In the genomic region with DNA sequence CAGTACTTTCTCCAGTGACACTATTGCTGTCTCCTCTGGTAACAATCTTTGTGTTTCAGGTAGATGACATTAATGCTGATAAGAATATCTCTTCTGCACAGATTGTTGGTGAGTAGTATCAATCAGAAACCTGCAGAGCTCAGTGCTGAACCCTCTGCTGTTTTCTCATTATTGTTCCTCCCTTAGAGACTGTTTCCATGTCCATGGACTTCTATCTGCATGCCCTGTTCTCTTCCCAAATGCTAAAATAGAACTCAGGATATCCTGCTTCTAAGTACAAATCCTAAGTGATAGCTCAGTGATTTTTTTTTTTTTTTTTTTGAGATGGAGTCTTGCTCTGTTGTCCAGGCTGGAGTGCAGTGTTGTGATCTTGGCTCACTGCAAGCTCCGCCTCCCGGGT, we compare ENCODE assay signal across 20 cellular contexts. TPM values are rescaled to one million over a fixed set of nuclear protein-coding genes. Genes with fewer than 3 reads are reported as not detected.
DNase-seq lines count a peak whose midpoint lies in the region; FAIRE-seq and TF ChIP-seq lines count a peak whose summit lies in the region.
"Had no signal": no experiment of that assay in that cellular context is flagged by ENCODE, and none has a peak within 500 bp of the region (broad histone marks: within the 10 kb centered on the region; RNA-seq: fewer than 3 reads in every experiment).

No MANE protein-coding gene starts in this region.

- H3K4me3 ChIP-seq in left ventricle myocardium inferior (no peak overlapping the region), kidney (ENCODE audit: low read length in 2 of 2) (no peak overlapping the region)
- H3K4me3 ChIP-seq: GM23248 had no signal

- H3K9me3 ChIP-seq in left ventricle myocardium inferior (replicated peaks), result no peaks in the 10 kb centered on the region
- no peaks in the 10 kb centered on the region for H3K9me3 ChIP-seq in kidney (ENCODE audit: control insufficient read depth in 1 of 2, low read length in 2 of 2)
- H3K9me3 ChIP-seq: BE2C had no signal

- H3K4me1 ChIP-seq in left ventricle myocardium inferior, result peaks cover 86% of the 10 kb centered on the region
- H3K4me1 ChIP-seq in kidney (ENCODE audit: control insufficient read depth in 1 of 2, insufficient read depth in 1 of 2, low read depth in 1 of 2, low read length in 2 of 2), result peaks cover 4 to 7% of the 10 kb centered on the region in 2 donors

- no peaks in the 10 kb centered on the region for H3K27me3 ChIP-seq in left ventricle myocardium inferior (ENCODE audit: low read depth)
- H3K27me3 ChIP-seq: BE2C had no signal

- FAIRE-seq in H54 (lab: Jason Lieb, UNC), result no peak
- FAIRE-seq in kidney (lab: Jason Lieb, UNC), result no peak
- FAIRE-seq: A204.1, D721Med, GM12892, GM18507 had no signal

- no peak overlapping the region for H3K9ac ChIP-seq in kidney (ENCODE audit: low read length in 2 of 2)
- H3K9ac ChIP-seq: GM23248 had no signal

- H3K27me3 Mint-ChIP-seq in mesothelial cell of epicardium (ENCODE audit: low read depth), result no peaks in the 10 kb centered on the region
- H3K27me3 Mint-ChIP-seq: CD4-positive, CD25-positive, alpha-beta regulatory T cell; CD8-positive, alpha-beta memory T cell had no signal

- CTCF ChIA-PET in RWPE1 (lab: Yijun Ruan, JAX), result no interaction called here

- H3K27ac ChIP-seq in left ventricle myocardium inferior (replicated peaks), result peak overlapping the region; percentile 83
- peak overlapping the region; percentile 56 for H3K27ac ChIP-seq in RWPE1
- no peak overlapping the region for H3K27ac ChIP-seq in kidney (ENCODE audit: low read depth in 2 of 2, low read length in 2 of 2)
- H3K27ac ChIP-seq: GM23248, HL-60 had no signal

- peaks cover 28% of the 10 kb centered on the region for H3K4me1 Mint-ChIP-seq in mesothelial cell of epicardium

- H3K36me3 ChIP-seq in left ventricle myocardium inferior (peaks cover 89% of the 10 kb centered on the region), kidney (ENCODE audit: control insufficient read depth in 1 of 2, insufficient read depth in 2 of 2, low read length in 2 of 2) (peaks cover 49 to 60% of the 10 kb centered on the region in 2 donors)

- DNase-seq in left ventricle myocardium inferior, result no peak
- no peak for DNase-seq in cardiac septum (ENCODE audit: low spot score)
- DNase-seq in RWPE1 (ENCODE audit: low spot score), result no peak
- peak; percentile 62 for DNase-seq in dermis blood vessel endothelial cell
- DNase-seq in mesothelial cell of epicardium (ENCODE audit: low spot score in 2 of 2, unreplicated experiment in 2 of 2), result no peak
- no peak for DNase-seq in H54 (ENCODE audit: insufficient read length, low spot score)
- DNase-seq in kidney, result no peak
- DNase-seq: BE2C; C1 segment of cervical spinal cord; CD4-positive, CD25-positive, alpha-beta regulatory T cell; CD8-positive, alpha-beta memory T cell; COR-L47; GDM1; IMR-90 had no signal

- POLR2A ChIA-PET in RWPE1 (lab: Yijun Ruan, JAX; ENCODE audit: low non-redundant PET), result no interaction called here

- no peak for TF ChIP-seq POLR2A in H54 (IDR thresholded peaks at IDR 0.05; ENCODE audit: low read depth, low read length)

- H3K36me3 Mint-ChIP-seq in mesothelial cell of epicardium, result peaks cover 55% of the 10 kb centered on the region

- TF ChIP-seq CTCF in left ventricle myocardium inferior (IDR thresholded peaks at IDR 0.05; ENCODE audit: borderline replicate concordance) (no peak), RWPE1 (conservative IDR thresholded peaks at IDR 0.05; ENCODE audit: low read depth) (no peak), mesothelial cell of epicardium (IDR thresholded peaks at IDR 0.05; ENCODE audit: unreplicated experiment) (no peak), kidney (IDR thresholded peaks at IDR 0.05; ENCODE audit: borderline replicate concordance, extremely low read depth, insufficient read depth) (no peak)

- H3K4me3 Mint-ChIP-seq in mesothelial cell of epicardium, result no peak overlapping the region
- H3K4me3 Mint-ChIP-seq: CD4-positive, CD25-positive, alpha-beta regulatory T cell; CD8-positive, alpha-beta memory T cell had no signal

- intact Hi-C loops in left ventricle myocardium inferior (cut with micrococcal nuclease), result no loop called here
- intact Hi-C loops in cardiac septum (cut with DNase I), result no loop called here
- intact Hi-C loops in kidney (cut with DNase I), result no loop called here

- H3K27ac Mint-ChIP-seq in mesothelial cell of epicardium, result peak overlapping the region; percentile 25
- H3K27ac Mint-ChIP-seq: CD4-positive, CD25-positive, alpha-beta regulatory T cell; CD8-positive, alpha-beta memory T cell had no signal

- no peaks in the 10 kb centered on the region for H3K9me3 Mint-ChIP-seq in mesothelial cell of epicardium
- H3K9me3 Mint-ChIP-seq: CD4-positive, CD25-positive, alpha-beta regulatory T cell; CD8-positive, alpha-beta memory T cell had no signal

RNA-seq across cellular contexts. Expression of a gene that starts 29.4 kb away (rescaled TPM):
- total RNA-seq in left ventricle myocardium inferior (109 TPM), cardiac septum (111 TPM), dermis blood vessel endothelial cell (203 and 267 TPM in 2 replicates), mesothelial cell of epicardium (307 to 309 TPM (median 309 TPM) in 3 replicates), kidney (220 TPM)
- 138 TPM for polyA plus RNA-seq in kidney (ENCODE audit: insufficient read depth, low read depth, low replicate concordance)

RNA-seq across cellular contexts. Expression of a gene that starts 40.7 kb away (rescaled TPM):
- total RNA-seq in left ventricle myocardium inferior (3.0 TPM), cardiac septum (7.2 TPM), dermis blood vessel endothelial cell (5.6 and 6.8 TPM in 2 replicates), mesothelial cell of epicardium (25.2 to 28.8 TPM (median 27.1 TPM) in 3 replicates), kidney (7.1 TPM)
- polyA plus RNA-seq in kidney (ENCODE audit: insufficient read depth, low read depth, low replicate concordance), result 10.0 TPM

Comparison
In these comparisons a context has a peak if more than half of its experiments do, and no peak if none do; other contexts are left out.
1. H3K27ac ChIP-seq: peak in left ventricle myocardium inferior (single experiment) and RWPE1 (single experiment); none in kidney (0 of 2).